ENCODE assay signal across 6 cellular contexts in genomic region chr19:48896191-48896720, GRCh38. TPM values are rescaled to one million over a fixed set of nuclear protein-coding genes. Genes with fewer than 3 reads are reported as not detected.
DNase-seq lines count a peak whose midpoint lies in the region; ATAC-seq and TF ChIP-seq lines count a peak whose summit lies in the region.

No MANE protein-coding gene starts in this region.

- peak; percentile 49 for DNase-seq in stimulated activated CD4-positive, alpha-beta T cell treated with anti-CD3 and anti-CD28 coated beads, Interleukin-12 subunit alpha, Interleukin-12 subunit beta, amount 100 ng/mL, for 4 hours
- DNase-seq in stimulated activated CD4-positive, alpha-beta T cell treated with anti-CD3 and anti-CD28 coated beads, Interleukin-2, amount 100 ng/mL, for 48 hours = no peak
- peak in 27 of 51 donors; percentile 2 to 56 (median 30) for DNase-seq in hypothalamus (lab: John Stamatoyannopoulos, UW)
- DNase-seq in tibial nerve (ENCODE audit: low spot score in 2 of 2) = peak; percentile 49 to 71
- DNase-seq in mucosa of gallbladder (ENCODE audit: low spot score) = no peak

- peak in 1 of 2 donors; percentile 10 for TF ChIP-seq EP300 in tibial nerve (IDR thresholded peaks at IDR 0.05)

- no peak for ATAC-seq in HG03457 (IDR thresholded peaks at IDR 0.05; ENCODE audit: unreplicated experiment)

- H3K4me1 ChIP-seq in tibial nerve = peaks cover 0 to 33% (median 9%) of the 10 kb centered on the region in 4 donors

- TF ChIP-seq CTCF in tibial nerve (IDR thresholded peaks at IDR 0.05) = no peak

- H3K4me3 ChIP-seq in tibial nerve = peak overlapping the region; percentile 20 to 52 (median 28)

- H3K27ac ChIP-seq in tibial nerve = peak overlapping the region; percentile 51 to 88 (median 68)

- no peaks in the 10 kb centered on the region for H3K36me3 ChIP-seq in tibial nerve

- H3K27me3 ChIP-seq in tibial nerve = no peaks in the 10 kb centered on the region

- no peak for TF ChIP-seq POLR2A in tibial nerve (IDR thresholded peaks at IDR 0.05)

- 18 to 32% methylated on average over 24 to 25 of the region's 25 CpGs for WGBS in tibial nerve, 2 donors

- no peaks in the 10 kb centered on the region for H3K9me3 ChIP-seq in tibial nerve

RNA-seq across cellular contexts. Expression of gene TULP2, which starts 2.3 kb away (rescaled TPM):
- total RNA-seq in tibial nerve = 1 to 10 TPM in 1 of 4 donors, under 1 TPM in 2, not detected in 1; 0.22 to 2.5 (median 0.60) TPM
- 0.75 TPM for total RNA-seq in mucosa of gallbladder

RNA-seq across cellular contexts. Expression of gene NUCB1, which starts 3.9 kb away (rescaled TPM):
- total RNA-seq in tibial nerve (100 to 1,000 TPM; 220 to 352 (median 287) TPM), mucosa of gallbladder (292 TPM)

RNA-seq across cellular contexts. Expression of gene PPP1R15A, which starts 24.0 kb away (rescaled TPM):
- total RNA-seq in tibial nerve = 100 to 1,000 TPM in 2 of 4 donors, 10 to 100 TPM in 2; 81.0 to 171 (median 101) TPM
- 42.7 TPM for total RNA-seq in mucosa of gallbladder

RNA-seq across cellular contexts. Expression of gene PLEKHA4, which starts 27.8 kb away (rescaled TPM):
- total RNA-seq in tibial nerve (100 to 1,000 TPM; 211 to 444 (median 282) TPM), mucosa of gallbladder (18.9 TPM)

RNA-seq across cellular contexts. Expression of gene DHDH, which starts 37.2 kb away (rescaled TPM):
- 1 to 10 TPM in 1 of 4 donors, not detected in 3; 1.2 TPM for total RNA-seq in tibial nerve
- total RNA-seq in mucosa of gallbladder = 1.9 TPM

Comparison
In these comparisons a context has a peak if more than half of its experiments do, and no peak if none do; other contexts are left out.
1. DNase-seq: peak in stimulated activated CD4-positive, alpha-beta T cell treated with anti-CD3 and anti-CD28 coated beads, Interleukin-12 subunit alpha, Interleukin-12 subunit beta, amount 100 ng/mL, for 4 hours (single experiment), hypothalamus (27 of 51) and tibial nerve (2 of 2); none in stimulated activated CD4-positive, alpha-beta T cell treated with anti-CD3 and anti-CD28 coated beads, Interleukin-2, amount 100 ng/mL, for 48 hours (0 of 2) and mucosa of gallbladder (single experiment).